ENCODE assay signal across 16 cellular contexts in the genomic region with DNA sequence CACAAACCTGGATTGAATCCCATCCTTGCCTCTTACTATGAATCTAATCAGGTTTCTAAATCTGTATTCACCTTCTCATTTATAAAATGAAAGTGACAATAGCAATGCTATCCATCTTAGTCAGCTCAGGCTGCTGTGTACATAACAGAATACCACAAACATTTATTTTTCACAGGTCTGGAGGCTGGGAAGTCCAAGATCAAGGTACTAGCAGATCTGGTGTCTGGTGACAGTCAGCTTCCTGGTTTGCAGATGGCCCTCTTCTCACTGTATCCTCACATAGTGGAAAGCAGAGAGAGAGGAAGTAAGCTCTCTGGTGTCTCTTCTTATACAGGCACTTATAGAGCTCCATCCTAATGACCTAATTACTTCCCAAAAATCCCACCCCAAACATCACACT. TPM values are rescaled to one million over a fixed set of nuclear protein-coding genes. Genes with fewer than 3 reads are reported as not detected.
DNase-seq lines count a peak whose midpoint lies in the region; ATAC-seq, FAIRE-seq and TF ChIP-seq lines count a peak whose summit lies in the region.
"Had no signal": no experiment of that assay in that cellular context is flagged by ENCODE, and none has a peak within 500 bp of the region (broad histone marks: within the 10 kb centered on the region; RNA-seq: fewer than 3 reads in every experiment).

No MANE protein-coding gene starts in this region.

- SMC1A ChIA-PET in GM12878 (lab: Charles Lee; ENCODE audit: uncharacterized antibody, unreplicated experiment): interaction anchor here (0.5 to 5.9 kb wide), 15 partner anchors 9 to 164 kb away, joined by 3 to 48 read pairs (median 4); no protein-coding TSS in a partner anchor

- no peak overlapping the region for H3K4me3 Mint-ChIP-seq in Calu3 (ENCODE audit: low read depth, unreplicated experiment)

- RAD21 ChIA-PET in GM12878 (lab: Charles Lee; ENCODE audit: unreplicated experiment): interaction anchor here (0.8 to 3.9 kb wide), 8 partner anchors 9 to 194 kb away, joined by 3 to 20 read pairs (median 4); no protein-coding TSS in a partner anchor

- H3K36me3 ChIP-seq in GM12878 (ENCODE audit: control insufficient read depth in 2 of 2, insufficient read depth in 2 of 2, low read length in 1 of 2): peaks cover 0 to 2% of the 10 kb centered on the region in 2 experiments; a peak in 1 of 4 replicates
- H3K36me3 ChIP-seq: SJSA1 had no signal

- peak; percentile 29 for DNase-seq in DMS153 (lab: John Stamatoyannopoulos, UW)
- no peak for DNase-seq in DMS153 treated with DMSO at 0.1 percent for 48 hours (lab: John Stamatoyannopoulos, UW; ENCODE audit: unreplicated experiment)
- DNase-seq in EH (ENCODE audit: low read depth): peak; percentile 45
- DNase-seq in NCI-H510A treated with DMSO at 0.1 percent for 48 hours (lab: John Stamatoyannopoulos, UW): peak; percentile 61
- DNase-seq in GM12878 (ENCODE audit: low read depth, low spot score): peak; percentile 37
- DNase-seq in Calu3: no peak
- DNase-seq: 8988T; activated CD8-positive, alpha-beta memory T cell treated with anti-CD3 and anti-CD28 coated beads for 24 hours; body of pancreas; hippocampal formation; NCI-H2171 treated with DMSO at 0.1 percent for 48 hours; psoas muscle; stimulated activated CD4-positive, alpha-beta T cell treated with anti-CD3 and anti-CD28 coated beads, Interleukin-2, amount 100 ng/mL, for 48 hours had no signal

- CTCF ChIA-PET in GM12878 (lab: Yijun Ruan, JAX) (interaction anchor here (0.6 to 3.3 kb wide), 12 partner anchors 13 to 170 kb away, joined by 3 to 10 read pairs (median 3); no protein-coding TSS in a partner anchor), Calu3 (lab: Charles Lee) (no interaction called here)

- H3K27ac ChIP-seq in GM12878 (ENCODE audit: control insufficient read depth, insufficient read depth): peak overlapping the region; percentile 54; the same call in 1 of the 2 replicates
- H3K27ac ChIP-seq: body of pancreas, psoas muscle, SJSA1 had no signal

- no peaks in the 10 kb centered on the region for H3K36me3 Mint-ChIP-seq in Calu3 (ENCODE audit: insufficient read depth, unreplicated experiment)

- H3K4me2 ChIP-seq in GM12878 (ENCODE audit: control insufficient read depth, insufficient read depth): peak overlapping the region; percentile 20; the same call in 1 of the 2 replicates

- BruUV-seq in GM12878 (replicated peaks; lab: Mats Ljungman, UMichigan) (no TSS peak), Calu3 (replicated peaks; lab: Mats Ljungman, UMichigan) (no TSS peak)

- H3K9ac ChIP-seq in GM12878 (ENCODE audit: control insufficient read depth, insufficient read depth, low read length): no peak overlapping the region

- FAIRE-seq in GM12878 (lab: Jason Lieb, UNC): no peak

- H3K27ac Mint-ChIP-seq in Calu3 (ENCODE audit: unreplicated experiment): no peak overlapping the region

- peaks cover 12% of the 10 kb centered on the region for H3K79me2 ChIP-seq in GM12878 (ENCODE audit: control insufficient read depth, insufficient read depth, low read length)

- ATAC-seq in GM12878: peak; percentile 89
- no peak for ATAC-seq in GM21619 (IDR thresholded peaks at IDR 0.05; ENCODE audit: unreplicated experiment)
- no peak for ATAC-seq in GM18505 (IDR thresholded peaks at IDR 0.05; ENCODE audit: unreplicated experiment)
- ATAC-seq: body of pancreas had no signal

- POLR2A ChIA-PET in GM12878 (lab: Charles Lee): interaction anchor here (1.0 to 1.5 kb wide), 3 partner anchors 20 to 402 kb away, joined by 3 to 6 read pairs (median 4); no protein-coding TSS in a partner anchor

- in situ Hi-C loops in GM12878 (cut with MboI): no loop called here

- no peaks in the 10 kb centered on the region for H4K20me1 ChIP-seq in GM12878 (ENCODE audit: control insufficient read depth, insufficient read depth)

- TF ChIP-seq RAD21 in GM12878 (IDR thresholded peaks at IDR 0.05; ENCODE audit: insufficient read depth, low read depth, low read length): no peak

- H3K4me1 ChIP-seq in GM12878 (ENCODE audit: control insufficient read depth, insufficient read depth, low read length): peaks cover 20% of the 10 kb centered on the region
- H3K4me1 ChIP-seq: body of pancreas had no signal

- intact Hi-C loops in GM12878 (cut with micrococcal nuclease; ENCODE audit: unreplicated experiment) (no loop called here), Calu3 (cut with micrococcal nuclease; ENCODE audit: unreplicated experiment) (no loop called here)

- no peak for TF ChIP-seq EP300 in GM12878 (IDR thresholded peaks at IDR 0.05; ENCODE audit: borderline replicate concordance in 1 of 2, control insufficient read depth in 1 of 2, low read depth in 2 of 2, low read length in 2 of 2)

- TF ChIP-seq CTCF in GM12878 (IDR thresholded peaks at IDR 0.05 in 2 of 3, conservative IDR thresholded peaks at IDR 0.05 in 1 of 3; ENCODE audit: control insufficient read depth in 2 of 3, extremely low read depth in 1 of 3, insufficient read depth in 1 of 3, low read depth in 3 of 3, low read length in 3 of 3) (no peak), Calu3 (IDR thresholded peaks at IDR 0.05; ENCODE audit: unreplicated experiment) (no peak)

- H3K27me3 Mint-ChIP-seq in Calu3 (ENCODE audit: unreplicated experiment): no peaks in the 10 kb centered on the region

- no peaks in the 10 kb centered on the region for H3K27me3 ChIP-seq in GM12878 (replicated peaks in 1 of 2; ENCODE audit: control insufficient read depth in 2 of 2, insufficient read depth in 2 of 2, low read length in 1 of 2)
- H3K27me3 ChIP-seq: body of pancreas, SJSA1 had no signal

- H3K4me3 ChIP-seq in GM12878: no peak overlapping the region
- H3K4me3 ChIP-seq: body of pancreas, psoas muscle, SJSA1 had no signal

- H3K9me3 ChIP-seq in GM12878 (replicated peaks; ENCODE audit: control insufficient read depth, insufficient read depth, low read length): peaks cover 8% of the 10 kb centered on the region
- H3K9me3 ChIP-seq: body of pancreas, psoas muscle, SJSA1 had no signal

- no peaks in the 10 kb centered on the region for H3K4me1 Mint-ChIP-seq in Calu3 (ENCODE audit: low read depth, unreplicated experiment)

- no peak overlapping the region for H2AFZ ChIP-seq in GM12878 (ENCODE audit: control insufficient read depth, low read depth, low read length)

- no peak for TF ChIP-seq POLR2A in GM12878 (IDR thresholded peaks at IDR 0.05; ENCODE audit: low read depth, low read length)
- TF ChIP-seq POLR2A in GM18505 (IDR thresholded peaks at IDR 0.05; ENCODE audit: borderline replicate concordance, extremely low read depth, insufficient read depth, insufficient read length): no peak

- H3K9me3 Mint-ChIP-seq in Calu3 (ENCODE audit: low read depth, unreplicated experiment): no peaks in the 10 kb centered on the region

TF ChIP-seq in GM12878, 131 proteins besides CTCF, POLR2A, EP300 and RAD21 (continues in another document):
- TF ChIP-seq, protein P1, sequence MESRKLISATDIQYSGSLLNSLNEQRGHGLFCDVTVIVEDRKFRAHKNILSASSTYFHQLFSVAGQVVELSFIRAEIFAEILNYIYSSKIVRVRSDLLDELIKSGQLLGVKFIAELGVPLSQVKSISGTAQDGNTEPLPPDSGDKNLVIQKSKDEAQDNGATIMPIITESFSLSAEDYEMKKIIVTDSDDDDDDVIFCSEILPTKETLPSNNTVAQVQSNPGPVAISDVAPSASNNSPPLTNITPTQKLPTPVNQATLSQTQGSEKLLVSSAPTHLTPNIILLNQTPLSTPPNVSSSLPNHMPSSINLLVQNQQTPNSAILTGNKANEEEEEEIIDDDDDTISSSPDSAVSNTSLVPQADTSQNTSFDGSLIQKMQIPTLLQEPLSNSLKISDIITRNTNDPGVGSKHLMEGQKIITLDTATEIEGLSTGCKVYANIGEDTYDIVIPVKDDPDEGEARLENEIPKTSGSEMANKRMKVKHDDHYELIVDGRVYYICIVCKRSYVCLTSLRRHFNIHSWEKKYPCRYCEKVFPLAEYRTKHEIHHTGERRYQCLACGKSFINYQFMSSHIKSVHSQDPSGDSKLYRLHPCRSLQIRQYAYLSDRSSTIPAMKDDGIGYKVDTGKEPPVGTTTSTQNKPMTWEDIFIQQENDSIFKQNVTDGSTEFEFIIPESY (IDR thresholded peaks at IDR 0.05): no peak

RNA-seq across cellular contexts. Expression of a gene that starts 19.1 kb away (rescaled TPM):
- total RNA-seq in GM12878 (2013; cell fraction: nucleolus; rRNA removed): 41.3 and 46.5 TPM in 2 replicates
- total RNA-seq in GM12878 (2014; rRNA removed) (9.3 and 10.8 TPM in 2 replicates), GM12878 (2014; rRNA removed; fragmentation: Illumina TruSeq; extraction: Trizol) (8.9 and 9.1 TPM in 2 replicates), GM12878 (2021) (17.9 and 18.1 TPM in 2 replicates), Calu3 (2022) (30.4 and 30.8 TPM in 2 replicates)
- polyA plus RNA-seq in GM12878 (2011; ENCODE audit: low read depth): 10.5 TPM
- polyA plus RNA-seq in GM12878 (2011; rRNA removed) (10.5 and 20.0 TPM in 2 replicates), GM12878 (2014; fragmentation: Illumina TruSeq; extraction: Trizol) (14.1 and 14.4 TPM in 2 replicates), GM12878 (2014; fragmentation: Nextera tagmentation; extraction: Ambion mirVana) (1 to 10 TPM; 1.7 to 1.8 TPM), GM12878 (2014; rRNA removed) (11.7 and 11.9 TPM in 2 replicates), GM12878 (2016; fragmentation: Nextera tagmentation; extraction: Ambion mirVana) (1 to 10 TPM; 2.7 to 3.0 TPM)
- polyA plus RNA-seq in GM12878 (2011; cell fraction: cytosol; rRNA removed): 15.5 and 15.8 TPM in 2 replicates
- polyA plus RNA-seq in GM12878 (2011; cell fraction: nucleus; rRNA removed): 50.9 and 53.9 TPM in 2 replicates
- polyA plus RNA-seq in GM12878 (2012): 12.9 and 15.4 TPM in 2 replicates
- polyA minus RNA-seq in GM12878 (2011; rRNA and poly(A)+ RNA removed): 20.7 and 22.8 TPM in 2 replicates
- polyA minus RNA-seq in GM12878 (2011; cell fraction: cytosol; rRNA and poly(A)+ RNA removed): 7.6 and 13.9 TPM in 2 replicates
- 15.5 and 26.0 TPM in 2 replicates for polyA minus RNA-seq in GM12878 (2011; cell fraction: nucleus; rRNA and poly(A)+ RNA removed)

Comparison
In these comparisons a context has a peak if more than half of its experiments do, and no peak if none do; other contexts are left out.
1. DNase-seq: peak in DMS153 (single experiment), EH (single experiment), NCI-H510A treated with DMSO at 0.1 percent for 48 hours (single experiment) and GM12878 (single experiment); none in DMS153 treated with DMSO at 0.1 percent for 48 hours (single experiment) and Calu3 (single experiment).